ENCODE assay signal across 18 cellular contexts in the genomic region with DNA sequence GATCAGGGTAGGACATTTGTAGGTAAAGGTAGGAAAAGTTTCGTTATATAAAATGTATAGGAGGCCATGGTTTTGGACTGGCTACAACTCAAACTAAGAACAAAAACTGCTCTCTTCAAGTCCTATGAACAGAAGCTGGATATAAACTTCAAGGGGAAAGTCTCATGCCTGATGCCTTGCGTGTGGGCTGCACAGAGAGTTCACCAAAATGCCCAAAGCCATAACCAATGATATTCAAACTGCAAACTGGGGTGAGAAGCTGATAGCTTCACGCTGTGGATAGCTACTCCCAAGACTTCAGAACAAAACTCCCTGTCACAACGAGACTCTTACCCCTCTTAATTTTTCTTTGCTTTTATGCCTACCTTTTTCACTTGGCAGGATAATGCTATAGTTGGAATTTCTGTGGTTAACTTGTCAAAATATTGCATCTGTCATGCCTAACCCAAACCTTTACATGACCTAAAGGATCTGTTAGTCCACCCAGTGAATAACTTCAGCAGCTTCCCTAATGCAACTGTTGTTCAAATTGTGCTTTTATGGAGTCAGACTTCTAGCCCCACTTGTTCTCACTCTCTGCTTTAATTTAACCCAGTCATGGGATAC.
DNase-seq lines count a peak whose midpoint lies in the region; ATAC-seq and TF ChIP-seq lines count a peak whose summit lies in the region.
"Had no signal": no experiment of that assay in that cellular context is flagged by ENCODE, and none has a peak within 500 bp of the region (broad histone marks: within the 10 kb centered on the region; RNA-seq: fewer than 3 reads in every experiment).

No MANE protein-coding gene starts in this region.

- H3K4me3 Mint-ChIP-seq in H9 = no peak overlapping the region
- H3K4me3 Mint-ChIP-seq in dendritic cell treated with granulocyte-macrophage colony-stimulating factor and Interleukin-4, amounts not matched to agents 40 ng/mL and 50 ng/mL, for 4 days = no peak overlapping the region
- H3K4me3 Mint-ChIP-seq in T-helper 17 cell = no peak overlapping the region
- H3K4me3 Mint-ChIP-seq: CD4-positive, CD25-positive, alpha-beta regulatory T cell; CD8-positive, alpha-beta memory T cell; GM23338 had no signal

- H3K23ac ChIP-seq in H9 (ENCODE audit: insufficient read length, low read depth, low read length) = no peak overlapping the region

- H3K36me3 Mint-ChIP-seq in H9 (ENCODE audit: insufficient read depth in 1 of 3, low read depth in 3 of 3) (peaks cover 0 to 4% (median 0%) of the 10 kb centered on the region in 3 experiments; a peak in 2 of 7 replicates), T-helper 17 cell (ENCODE audit: low read depth) (no peaks in the 10 kb centered on the region)
- H3K36me3 Mint-ChIP-seq in dendritic cell treated with granulocyte-macrophage colony-stimulating factor and Interleukin-4, amounts not matched to agents 40 ng/mL and 50 ng/mL, for 4 days (ENCODE audit: low read depth) = peaks cover 6% of the 10 kb centered on the region
- H3K36me3 Mint-ChIP-seq: CD4-positive, CD25-positive, alpha-beta regulatory T cell; CD8-positive, alpha-beta memory T cell had no signal

- H3K79me1 ChIP-seq in H9 (ENCODE audit: insufficient read depth, low read depth, low read length, poor library complexity, severe bottlenecking) = no peaks in the 10 kb centered on the region

- H2BK120ac ChIP-seq in H9 (ENCODE audit: low read depth, low read length, poor library complexity, severe bottlenecking) = peak overlapping the region; percentile 5

- no peak overlapping the region for H3K56ac ChIP-seq in H9 (ENCODE audit: insufficient read length, low read depth, low read length)

- H4K5ac ChIP-seq in H9 (ENCODE audit: insufficient read length, low read depth, low read length) = no peak overlapping the region

- intact Hi-C loops in dendritic cell treated with granulocyte-macrophage colony-stimulating factor and Interleukin-4, amounts not matched to agents 40 ng/mL and 50 ng/mL, for 4 days (cut with micrococcal nuclease) = loop anchor here (5.0 kb wide), 1 partner anchor 147 kb away; no protein-coding TSS in a partner anchor

- ATAC-seq in T-helper 17 cell = no peak
- ATAC-seq: GM23338 had no signal

- no peak overlapping the region for H2BK15ac ChIP-seq in H9 (ENCODE audit: low read depth, low read length)

- no peaks in the 10 kb centered on the region for H3K79me2 ChIP-seq in H9 (ENCODE audit: insufficient read depth, low read length)

- no peak overlapping the region for H3K4me3 ChIP-seq in iPS-20b (ENCODE audit: low read length)
- H3K4me3 ChIP-seq: BLaER1 treated with 17β-estradiol and CSF1 and Interleukin-3, amounts not matched to agents 10 nM and 100 nM; GM23338 had no signal

- H2AK5ac ChIP-seq in H9 (ENCODE audit: insufficient read length, low read length) = no peak overlapping the region

- no peaks in the 10 kb centered on the region for H3K23me2 ChIP-seq in H9 (ENCODE audit: insufficient read length, low read depth, low read length, poor library complexity, severe bottlenecking)

- H2BK12ac ChIP-seq in H9 (ENCODE audit: insufficient read length, low read depth, low read length) = peak overlapping the region; percentile 82

- H3K27me3 ChIP-seq in H9 (ENCODE audit: insufficient read depth, low read length) = no peaks in the 10 kb centered on the region
- H3K27me3 ChIP-seq in iPS-20b (ENCODE audit: insufficient read depth, low read length) = no peaks in the 10 kb centered on the region
- H3K27me3 ChIP-seq: BLaER1 treated with 17β-estradiol and CSF1 and Interleukin-3, amounts not matched to agents 10 nM and 100 nM had no signal

- no peak overlapping the region for H3K4me2 ChIP-seq in H9 (ENCODE audit: insufficient read depth, insufficient read length, low read length)
- H3K4me2 ChIP-seq: GM23338 had no signal

- no peak overlapping the region for H4K91ac ChIP-seq in H9 (ENCODE audit: insufficient read length, low read depth, low read length)

- H2BK20ac ChIP-seq in H9 (ENCODE audit: low read depth, low read length, poor library complexity, severe bottlenecking) = no peak overlapping the region

- no peak overlapping the region for H3K27ac ChIP-seq in H9 (ENCODE audit: insufficient read length, low read depth, low read length)
- H3K27ac ChIP-seq in iPS-20b (ENCODE audit: low read length) = no peak overlapping the region

- H3K9me3 Mint-ChIP-seq in H9 = peaks cover 0 to 3% of the 10 kb centered on the region in 2 experiments; a peak in 2 of 5 replicates
- H3K9me3 Mint-ChIP-seq in dendritic cell treated with granulocyte-macrophage colony-stimulating factor and Interleukin-4, amounts not matched to agents 40 ng/mL and 50 ng/mL, for 4 days = no peaks in the 10 kb centered on the region
- H3K9me3 Mint-ChIP-seq: CD4-positive, CD25-positive, alpha-beta regulatory T cell; CD8-positive, alpha-beta memory T cell had no signal

- no peak overlapping the region for H3K4ac ChIP-seq in H9 (ENCODE audit: low read depth, low read length)

- H3K9me3 ChIP-seq in H9 (ENCODE audit: control insufficient read depth, low read depth, low read length) = no peaks in the 10 kb centered on the region
- H3K9me3 ChIP-seq in iPS-20b (ENCODE audit: insufficient read depth, low read depth, low read length) = no peaks in the 10 kb centered on the region
- H3K9me3 ChIP-seq in T-helper 17 cell (ENCODE audit: control insufficient read depth, low read length, poor library complexity, severe bottlenecking) = no peaks in the 10 kb centered on the region
- H3K9me3 ChIP-seq: BLaER1 treated with 17β-estradiol and CSF1 and Interleukin-3, amounts not matched to agents 10 nM and 100 nM had no signal

- no peak overlapping the region for H3K9ac ChIP-seq in H9 (ENCODE audit: extremely low read depth, insufficient read length, low read length)
- peak overlapping the region; percentile 83; the same call in 1 of the 2 replicates for H3K9ac ChIP-seq in iPS-20b (ENCODE audit: low read depth, low read length)

- DNase-seq in H9 (no peak), GDM1 (lab: John Stamatoyannopoulos, UW) (no peak), T-helper 17 cell (no peak), GM19240 (ENCODE audit: insufficient read length, low spot score) (no peak), NCI-H748 treated with DMSO at 0.1 percent for 48 hours (lab: John Stamatoyannopoulos, UW) (no peak)
- DNase-seq: 8988T; CD4-positive, CD25-positive, alpha-beta regulatory T cell; CD8-positive, alpha-beta memory T cell; COR-L47; DMS 273 treated with DMSO at 0.1 percent for 48 hours; DMS53; DND-41; EL; H7 had no signal

- H3K14ac ChIP-seq in H9 (ENCODE audit: insufficient read depth, low read length) = no peak overlapping the region

- no CpG with 5 or more reads among the region's 4 CpGs for WGBS in H9 (ENCODE audit: extremely low coverage, insufficient read length, low lambda C conversion rate)

- no peak overlapping the region for H2AFZ ChIP-seq in H9 (ENCODE audit: low read length)
- H2AFZ ChIP-seq: GM23338 had no signal

- H3K18ac ChIP-seq in H9 (ENCODE audit: insufficient read length, low read depth, low read length) = no peak overlapping the region

- H4K8ac ChIP-seq in H9 (replicated peaks; ENCODE audit: insufficient read length, low read depth, low read length) = no peak overlapping the region

- H3K36me3 ChIP-seq in iPS-20b (ENCODE audit: insufficient read depth, low read depth, low read length) = no peaks in the 10 kb centered on the region
- H3K36me3 ChIP-seq: BLaER1 treated with 17β-estradiol and CSF1 and Interleukin-3, amounts not matched to agents 10 nM and 100 nM had no signal

- no peaks in the 10 kb centered on the region for H4K20me1 ChIP-seq in H9 (ENCODE audit: control insufficient read depth, insufficient read depth, insufficient read length)
- H4K20me1 ChIP-seq: BLaER1 treated with 17β-estradiol and CSF1 and Interleukin-3, amounts not matched to agents 10 nM and 100 nM had no signal

- H3K4me1 Mint-ChIP-seq in H9 (peaks cover 56 to 61% of the 10 kb centered on the region in 2 experiments), T-helper 17 cell (peaks cover 6% of the 10 kb centered on the region)
- H3K4me1 Mint-ChIP-seq in dendritic cell treated with granulocyte-macrophage colony-stimulating factor and Interleukin-4, amounts not matched to agents 40 ng/mL and 50 ng/mL, for 4 days (ENCODE audit: low read depth) = peaks cover 79% of the 10 kb centered on the region
- H3K4me1 Mint-ChIP-seq: CD8-positive, alpha-beta memory T cell had no signal

- no peak for TF ChIP-seq CTCF in H9 (conservative IDR thresholded peaks at IDR 0.05)

- peaks cover 12% of the 10 kb centered on the region for H3K4me1 ChIP-seq in H9 (ENCODE audit: insufficient read depth, low read length)
- H3K4me1 ChIP-seq in iPS-20b (ENCODE audit: insufficient read depth, low read length) = peaks cover 26% of the 10 kb centered on the region; the same call in 1 of the 2 replicates

- H2BK5ac ChIP-seq in H9 (ENCODE audit: insufficient read length, low read length) = no peak overlapping the region

- H3K27me3 Mint-ChIP-seq in H9 (ENCODE audit: low read depth) (0 out of 2 replicates have a peak, but pooled peaks cover 2% of the 10 kb centered on the region), T-helper 17 cell (peaks cover 80% of the 10 kb centered on the region)
- peaks cover 31% of the 10 kb centered on the region for H3K27me3 Mint-ChIP-seq in dendritic cell treated with granulocyte-macrophage colony-stimulating factor and Interleukin-4, amounts not matched to agents 40 ng/mL and 50 ng/mL, for 4 days

- H3K27ac Mint-ChIP-seq in H9 = peak overlapping the region; percentile 69 to 96 (median 85); a peak in 3 of 7 replicates
- peak overlapping the region; percentile 76 for H3K27ac Mint-ChIP-seq in dendritic cell treated with granulocyte-macrophage colony-stimulating factor and Interleukin-4, amounts not matched to agents 40 ng/mL and 50 ng/mL, for 4 days
- H3K27ac Mint-ChIP-seq in T-helper 17 cell = no peak overlapping the region
- H3K27ac Mint-ChIP-seq: CD4-positive, CD25-positive, alpha-beta regulatory T cell; CD8-positive, alpha-beta memory T cell; GM23338 had no signal

- H3T11ph ChIP-seq in H9 (ENCODE audit: low read length) = no peak overlapping the region
